Comparison of ENCODE assay signal across 31 cellular contexts in the genomic region with DNA sequence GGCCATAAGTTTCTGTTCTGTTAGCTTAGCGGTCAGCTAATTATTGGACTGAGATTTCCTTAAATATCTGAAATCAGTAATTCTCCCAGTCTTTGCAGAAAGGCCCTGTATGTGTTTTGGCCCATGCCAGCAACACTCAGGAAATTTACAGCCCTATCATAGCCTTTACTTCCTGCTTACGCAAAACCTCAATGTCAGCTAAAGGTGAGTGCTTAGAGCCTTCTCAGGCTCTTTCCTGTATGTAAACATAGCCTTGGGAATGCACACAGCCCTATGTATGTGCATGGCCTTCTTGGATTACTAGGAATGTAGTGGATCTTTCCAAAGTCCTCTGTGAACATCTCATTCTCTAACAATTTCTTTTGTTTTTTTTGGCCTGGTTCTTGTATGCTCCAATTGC.
A peak's percentile ranks its signal among the peaks of the same experiment; 100 is the strongest.
DNase-seq lines count a peak whose midpoint lies in the region; ATAC-seq and TF ChIP-seq lines count a peak whose summit lies in the region.
"Had no signal": no experiment of that assay in that cellular context is flagged by ENCODE, and none has a peak within 500 bp of the region (broad histone marks: within the 10 kb centered on the region; RNA-seq: fewer than 3 reads in every experiment).

No MANE protein-coding gene starts in this region.

- no peak overlapping the region for H3K4me3 ChIP-seq in astrocyte of the spinal cord (ENCODE audit: low read depth, low read length)
- H3K4me3 ChIP-seq: HAP-1, Peyer's patch, prostate gland, sigmoid colon, SJSA1 had no signal

- no peaks in the 10 kb centered on the region for H3K27me3 ChIP-seq in foreskin keratinocyte
- H3K27me3 ChIP-seq: neutrophil, Peyer's patch, sigmoid colon, SJSA1 had no signal

- ATAC-seq in foreskin keratinocyte (no peak), HG02763 (IDR thresholded peaks at IDR 0.05; ENCODE audit: unreplicated experiment) (no peak), GM21717 (IDR thresholded peaks at IDR 0.05; ENCODE audit: unreplicated experiment) (no peak)
- ATAC-seq: CD8-positive, alpha-beta T cell; left ventricle myocardium superior; stimulated activated naive B cell treated with anti-CD40 and anti-IgM and Interleukin-4, amounts not matched to agents 10 μg/mL and 1 μg/mL and 100 μg/mL, for 72 hours had no signal

- no peaks in the 10 kb centered on the region for H3K4me1 ChIP-seq in foreskin keratinocyte
- H3K4me1 ChIP-seq: HAP-1, Peyer's patch, prostate gland, sigmoid colon, SJSA1 had no signal

- TF ChIP-seq CTCF in astrocyte of the spinal cord (IDR thresholded peaks at IDR 0.05; ENCODE audit: low read depth, low read length) (no peak), foreskin keratinocyte (conservative IDR thresholded peaks at IDR 0.05) (no peak)

- H3K27ac ChIP-seq in foreskin keratinocyte: no peak overlapping the region
- H3K27ac ChIP-seq: 22Rv1, neutrophil, Peyer's patch, prostate gland, sigmoid colon, SJSA1 had no signal

- in situ Hi-C loops in astrocyte of the spinal cord (cut with HindIII; ENCODE audit: low sequenced_read_pairs): no loop called here

- DNase-seq in NCI-H510A treated with DMSO at 0.1 percent for 48 hours (lab: John Stamatoyannopoulos, UW) (peak; percentile 11), NCI-H510A (lab: John Stamatoyannopoulos, UW) (no peak), NCI-H2029 (lab: John Stamatoyannopoulos, UW) (peak; percentile 26), astrocyte of the spinal cord (ENCODE audit: low read depth, low spot score) (peak; percentile 15), foreskin keratinocyte (no peak), kidney tubule cell (ENCODE audit: low spot score) (no peak)
- DNase-seq: activated CD4-positive, alpha-beta T cell treated with anti-CD3 and anti-CD28 coated beads, Interleukin-2, amount 50 U/mL, for 4 hours; activated CD8-positive, alpha-beta memory T cell treated with anti-CD3 and anti-CD28 coated beads, Interleukin-2, amount 50 U/mL, for 4 hours; aorta; caudate nucleus; CD8-positive, alpha-beta T cell; dermis blood vessel endothelial cell; hypothalamus; left ventricle myocardium superior; naive B cell; NCI-H1048; NCI-H1694; NCI-H2171; NCI-H526; Peyer's patch; sigmoid colon; stimulated activated CD4-positive, alpha-beta T cell treated with anti-CD3 and anti-CD28 coated beads, Interleukin-4, amount 100 ng/mL, for 4 hours; stimulated activated naive B cell treated with anti-CD40 and anti-IgM and Interleukin-4, amounts not matched to agents 10 μg/mL and 1 μg/mL and 100 μg/mL, for 72 hours; T-helper 1 cell had no signal

Comparison
In these comparisons a context has a peak if more than half of its experiments do, and no peak if none do; other contexts are left out.
1. DNase-seq: peak in NCI-H510A treated with DMSO at 0.1 percent for 48 hours (single experiment), NCI-H2029 (single experiment) and astrocyte of the spinal cord (single experiment); none in NCI-H510A (single experiment), foreskin keratinocyte (0 of 2) and kidney tubule cell (single experiment).